In the genomic region with DNA sequence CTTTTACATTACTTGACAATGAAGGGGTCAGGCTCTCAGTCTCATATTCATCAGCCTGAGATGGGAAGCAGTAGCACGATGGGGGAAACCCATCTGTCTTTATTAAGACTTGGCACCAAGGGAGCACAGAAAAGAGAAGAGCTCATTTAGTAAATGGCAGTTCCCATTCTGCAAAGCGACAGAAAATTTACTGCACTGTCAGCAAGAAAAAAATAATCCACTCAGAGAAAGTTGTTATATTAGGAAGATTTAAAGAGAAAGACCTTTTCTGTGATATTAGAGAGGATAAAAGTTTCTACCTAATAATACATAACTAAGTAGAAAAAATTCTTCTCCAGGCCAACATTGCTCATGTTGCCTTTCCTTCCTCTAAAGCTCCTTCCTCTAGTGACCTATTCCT, we compare ENCODE assay signal across 23 cellular contexts. TPM values are rescaled to one million over a fixed set of nuclear protein-coding genes. Genes with fewer than 3 reads are reported as not detected.
DNase-seq lines count a peak whose midpoint lies in the region; ATAC-seq, FAIRE-seq and TF ChIP-seq lines count a peak whose summit lies in the region.
"Had no signal": no experiment of that assay in that cellular context is flagged by ENCODE, and none has a peak within 500 bp of the region (broad histone marks: within the 10 kb centered on the region; RNA-seq: fewer than 3 reads in every experiment).

No MANE protein-coding gene starts in this region.

- H2BK120ac ChIP-seq in IMR-90 (ENCODE audit: low read depth, low read length), result no peak overlapping the region

- H3K14ac ChIP-seq in IMR-90 (replicated peaks; ENCODE audit: low read depth, low read length), result no peak overlapping the region

- no peaks in the 10 kb centered on the region for H3K36me3 Mint-ChIP-seq in brain
- no peaks in the 10 kb centered on the region for H3K36me3 Mint-ChIP-seq in activated naive CD4-positive, alpha-beta T cell treated with anti-CD3 and anti-CD28 coated beads for 36 hours (ENCODE audit: low read depth)
- H3K36me3 Mint-ChIP-seq in CD8-positive, alpha-beta T cell, result no peaks in the 10 kb centered on the region
- H3K36me3 Mint-ChIP-seq: CD4-positive, alpha-beta memory T cell had no signal

- H3K4ac ChIP-seq in IMR-90 (ENCODE audit: low read depth, low read length), result no peak overlapping the region

- H3K27me3 Mint-ChIP-seq in brain, result no peaks in the 10 kb centered on the region
- peaks cover 4% of the 10 kb centered on the region for H3K27me3 Mint-ChIP-seq in activated naive CD4-positive, alpha-beta T cell treated with anti-CD3 and anti-CD28 coated beads for 36 hours (ENCODE audit: low read depth)
- peaks cover 6% of the 10 kb centered on the region for H3K27me3 Mint-ChIP-seq in CD8-positive, alpha-beta T cell (ENCODE audit: low read depth)

- in situ Hi-C loops in IMR-90 (cut with MboI; ENCODE audit: low sequenced_read_pairs), result no loop called here

- H2AK9ac ChIP-seq in IMR-90 (replicated peaks; ENCODE audit: low read depth, low read length, poor library complexity), result no peak overlapping the region

- H4K5ac ChIP-seq in IMR-90 (ENCODE audit: low read depth, low read length), result no peak overlapping the region

- no peak for ATAC-seq in A549
- ATAC-seq in IMR-90 (ENCODE audit: low read depth), result no peak
- ATAC-seq in CD8-positive, alpha-beta T cell, result no peak

- POLR2A ChIA-PET in A549 (lab: Yijun Ruan, JAX), result no interaction called here
- POLR2A ChIA-PET in IMR-90 (lab: Charles Lee; ENCODE audit: unreplicated experiment), result no interaction called here
- POLR2A ChIA-PET in CD8-positive, alpha-beta T cell (lab: Charles Lee), result no interaction called here

- no peaks in the 10 kb centered on the region for H3K9me1 ChIP-seq in IMR-90 (ENCODE audit: insufficient read depth, low read length)

- no peaks in the 10 kb centered on the region for H3K79me1 ChIP-seq in IMR-90 (ENCODE audit: low read depth in 1 of 2, low read length in 2 of 2)

- CTCF ChIA-PET in A549 (lab: Yijun Ruan, JAX), result interaction anchor here (0.7 kb wide), 1 partner anchor 12 kb away, joined by 4 read pairs; no protein-coding TSS in a partner anchor
- CTCF ChIA-PET in IMR-90 (lab: Yijun Ruan, JAX), result no interaction called here
- CTCF ChIA-PET in activated naive CD4-positive, alpha-beta T cell treated with anti-CD3 and anti-CD28 coated beads for 36 hours (lab: Charles Lee), result no interaction called here
- CTCF ChIA-PET in CD8-positive, alpha-beta T cell (lab: Charles Lee), result no interaction called here

- no peaks in the 10 kb centered on the region for H3K4me1 ChIP-seq in A549
- H3K4me1 ChIP-seq in IMR-90 (ENCODE audit: control insufficient read depth, insufficient read depth, low read length), result no peaks in the 10 kb centered on the region
- no peaks in the 10 kb centered on the region for H3K4me1 ChIP-seq in CD8-positive, alpha-beta T cell (ENCODE audit: insufficient read depth, low read length)

- H3K27ac ChIP-seq in A549 (no peak overlapping the region), IMR-90 (ENCODE audit: insufficient read depth, low read length) (no peak overlapping the region)
- H3K27ac ChIP-seq in CD8-positive, alpha-beta T cell (ENCODE audit: low read depth, low read length), result no peak overlapping the region
- H3K27ac ChIP-seq: 22Rv1 had no signal

- H3K4me3 ChIP-seq in A549 (no peak overlapping the region), IMR-90 (ENCODE audit: insufficient read depth, low read depth, low read length) (no peak overlapping the region)
- H3K4me3 ChIP-seq in CD8-positive, alpha-beta T cell (ENCODE audit: low read depth, low read length), result no peak overlapping the region

- no peak overlapping the region for H2BK20ac ChIP-seq in IMR-90 (ENCODE audit: low read depth, low read length)

- intact Hi-C loops in IMR-90 (cut with micrococcal nuclease), result no loop called here
- intact Hi-C loops in activated naive CD4-positive, alpha-beta T cell treated with anti-CD3 and anti-CD28 coated beads for 36 hours (cut with micrococcal nuclease), result no loop called here
- intact Hi-C loops in CD8-positive, alpha-beta T cell (cut with DNase I, micrococcal nuclease), result no loop called here

- no peaks in the 10 kb centered on the region for H3K9me3 ChIP-seq in A549
- no peaks in the 10 kb centered on the region for H3K9me3 ChIP-seq in IMR-90 (ENCODE audit: control insufficient read depth, insufficient read depth, low read length)
- no peaks in the 10 kb centered on the region for H3K9me3 ChIP-seq in CD8-positive, alpha-beta T cell (ENCODE audit: low read length)

- TF ChIP-seq RAD21 in A549 (conservative IDR thresholded peaks at IDR 0.05 in 1 of 2, IDR thresholded peaks at IDR 0.05 in 1 of 2), result no peak
- no peak for TF ChIP-seq RAD21 in IMR-90 (IDR thresholded peaks at IDR 0.05; ENCODE audit: low read length)

- H3K56ac ChIP-seq in IMR-90 (ENCODE audit: extremely low read depth, insufficient read depth, low read length), result no peak overlapping the region

- H3K9ac ChIP-seq in IMR-90 (ENCODE audit: low read depth, low read length), result no peak overlapping the region

- DNase-seq in DMS 273 (lab: John Stamatoyannopoulos, UW; ENCODE audit: unreplicated experiment) (peak; percentile 7), DMS 273 treated with DMSO at 0.1 percent for 48 hours (lab: John Stamatoyannopoulos, UW) (no peak), A549 (ENCODE audit: low read depth in 1 of 2, low spot score in 1 of 2) (no peak), IMR-90 (no peak)
- DNase-seq in stimulated activated CD4-positive, alpha-beta T cell treated with anti-CD3 and anti-CD28 coated beads, Interleukin-4, amount 100 ng/mL, for 1 hour, result no peak
- DNase-seq in activated naive CD4-positive, alpha-beta T cell treated with anti-CD3 and anti-CD28 coated beads for 36 hours, result no peak
- DNase-seq in CD8-positive, alpha-beta T cell, result no peak
- DNase-seq: ACHN; AML-193; C1 segment of cervical spinal cord; CD4-positive, alpha-beta memory T cell; DMS153; DND-41; GOT3; H7; HCEC 1CT had no signal

- TF ChIP-seq POLR2A in A549 (IDR thresholded peaks at IDR 0.05; ENCODE audit: low read length) (no peak), IMR-90 (IDR thresholded peaks at IDR 0.05; ENCODE audit: low read depth, low read length) (no peak)

- 8% methylated on average over 2 of the region's 2 CpGs for WGBS in A549 (ENCODE audit: missing lambda C conversion rate)
- no CpG with 5 or more reads among the region's 2 CpGs for WGBS in IMR-90 (ENCODE audit: extremely low coverage in 2 of 2, insufficient read length in 1 of 2), 2 experiments

- H3K4me2 ChIP-seq in A549 (no peak overlapping the region), IMR-90 (ENCODE audit: low read depth, low read length) (no peak overlapping the region)

- no peak overlapping the region for H2AFZ ChIP-seq in IMR-90 (replicated peaks; ENCODE audit: low read length, poor library complexity)

- H3K36me3 ChIP-seq in IMR-90 (ENCODE audit: control insufficient read depth, insufficient read depth, low read length), result no peaks in the 10 kb centered on the region
- no peaks in the 10 kb centered on the region for H3K36me3 ChIP-seq in CD8-positive, alpha-beta T cell (ENCODE audit: insufficient read depth, low read length)

- H4K91ac ChIP-seq in IMR-90 (ENCODE audit: insufficient read depth, low read depth, low read length), result no peak overlapping the region

- no peak for FAIRE-seq in A549 (lab: Jason Lieb, UNC)
- FAIRE-seq: A204.1, D721Med, G401.6, GM12892 had no signal

- H3K9me3 Mint-ChIP-seq in brain, result no peaks in the 10 kb centered on the region
- H3K9me3 Mint-ChIP-seq in activated naive CD4-positive, alpha-beta T cell treated with anti-CD3 and anti-CD28 coated beads for 36 hours, result no peaks in the 10 kb centered on the region
- no peaks in the 10 kb centered on the region for H3K9me3 Mint-ChIP-seq in CD8-positive, alpha-beta T cell
- H3K9me3 Mint-ChIP-seq: CD4-positive, alpha-beta memory T cell had no signal

- H3K23ac ChIP-seq in IMR-90 (ENCODE audit: low read depth, low read length), result no peak overlapping the region

- TF ChIP-seq CTCF in A549 (IDR thresholded peaks at IDR 0.05) (no peak), IMR-90 (conservative IDR thresholded peaks at IDR 0.05; ENCODE audit: low read depth, low read length) (no peak), brain (conservative IDR thresholded peaks at IDR 0.05) (no peak)
- no peak for TF ChIP-seq CTCF in CD8-positive, alpha-beta T cell (IDR thresholded peaks at IDR 0.05)

- peak overlapping the region in 3 of 5 experiments; percentile 36 to 70 (median 47) for H3K27ac Mint-ChIP-seq in brain
- H3K27ac Mint-ChIP-seq in activated naive CD4-positive, alpha-beta T cell treated with anti-CD3 and anti-CD28 coated beads for 36 hours, result no peak overlapping the region
- no peak overlapping the region for H3K27ac Mint-ChIP-seq in CD8-positive, alpha-beta T cell
- H3K27ac Mint-ChIP-seq: CD4-positive, alpha-beta memory T cell had no signal

- H3K27me3 ChIP-seq in IMR-90 (ENCODE audit: control insufficient read depth, insufficient read depth, low read length), result no peaks in the 10 kb centered on the region
- no peaks in the 10 kb centered on the region for H3K27me3 ChIP-seq in CD8-positive, alpha-beta T cell (ENCODE audit: insufficient read depth, low read length)

- no peak for TF ChIP-seq EP300 in A549 (IDR thresholded peaks at IDR 0.05)

- H3K4me1 Mint-ChIP-seq in brain, result peaks cover 15% of the 10 kb centered on the region
- H3K4me1 Mint-ChIP-seq in activated naive CD4-positive, alpha-beta T cell treated with anti-CD3 and anti-CD28 coated beads for 36 hours (ENCODE audit: low read depth), result no peaks in the 10 kb centered on the region
- H3K4me1 Mint-ChIP-seq in CD8-positive, alpha-beta T cell (ENCODE audit: low read depth), result no peaks in the 10 kb centered on the region
- H3K4me1 Mint-ChIP-seq: CD4-positive, alpha-beta memory T cell had no signal

- no TSS peak for BruUV-seq in IMR-90 (replicated peaks; lab: Mats Ljungman, UMichigan)

- H2BK5ac ChIP-seq in IMR-90 (ENCODE audit: low read depth, low read length, poor library complexity, severe bottlenecking), result no peak overlapping the region

- no peak overlapping the region for H2BK15ac ChIP-seq in IMR-90 (ENCODE audit: low read depth, low read length)

- no peak overlapping the region for H2AK5ac ChIP-seq in IMR-90 (ENCODE audit: low read depth, low read length)

- H3K18ac ChIP-seq in IMR-90 (ENCODE audit: low read depth, low read length), result no peak overlapping the region

- H3K4me3 Mint-ChIP-seq in brain, result no peak overlapping the region
- no peak overlapping the region for H3K4me3 Mint-ChIP-seq in activated naive CD4-positive, alpha-beta T cell treated with anti-CD3 and anti-CD28 coated beads for 36 hours
- H3K4me3 Mint-ChIP-seq in CD8-positive, alpha-beta T cell, result no peak overlapping the region
- H3K4me3 Mint-ChIP-seq: CD4-positive, alpha-beta memory T cell had no signal

- H4K20me1 ChIP-seq in IMR-90 (ENCODE audit: insufficient read depth, low read length), result no peaks in the 10 kb centered on the region

- no peak overlapping the region for H4K8ac ChIP-seq in IMR-90 (ENCODE audit: low read depth in 2 of 2, low read length in 2 of 2)

- dilution Hi-C loops in IMR-90 (cut with HindIII; ENCODE audit: low sequenced_read_pairs, unreplicated experiment), result no loop called here

RNA-seq across cellular contexts. Expression of a gene that starts 7.9 kb away (rescaled TPM):
- not detected in 2 replicates for polyA plus RNA-seq in A549 (2011; rRNA removed)
- not detected in 2 replicates for polyA plus RNA-seq in A549 (2012; cell fraction: cytosol; rRNA removed)
- polyA plus RNA-seq in A549 (2012; cell fraction: nucleus; rRNA removed), result not detected in 2 replicates
- not detected in 3 replicates for polyA plus RNA-seq in A549 (2017; fragmentation: RNase III; extraction: RNeasy Plus Mini Kit Qiagen cat#74134 plus additional on column Dnase treatment)
- not detected in 2 replicates for polyA minus RNA-seq in A549 (2011; rRNA and poly(A)+ RNA removed)
- total RNA-seq in IMR-90 (2012; rRNA removed), result under 0.01 TPM in 2 replicates
- polyA plus RNA-seq in IMR-90 (2012; rRNA removed), result 0.03 and 0.07 TPM in 2 replicates
- not detected in 2 replicates for polyA plus RNA-seq in IMR-90 (2012; cell fraction: cytosol; rRNA removed)
- 0.07 TPM in 1 of 2 replicates, not detected in the other for polyA plus RNA-seq in IMR-90 (2012; cell fraction: nucleus; rRNA removed; ENCODE audit: low replicate concordance)
- polyA plus RNA-seq in brain (ENCODE audit: insufficient read depth, low read depth, low replicate concordance), result not detected
- total RNA-seq in activated naive CD4-positive, alpha-beta T cell treated with anti-CD3 and anti-CD28 coated beads for 36 hours, result under 1 TPM; 0.05 to 0.25 TPM
- not detected for total RNA-seq in CD8-positive, alpha-beta T cell
- total RNA-seq: CD4-positive, alpha-beta memory T cell had no signal
- polyA plus RNA-seq: BJ; CD4-positive, alpha-beta memory T cell had no signal

Comparison
In these comparisons a context has a peak if more than half of its experiments do, and no peak if none do; other contexts are left out.
1. H3K27ac Mint-ChIP-seq: peak in brain (3 of 5); none in activated naive CD4-positive, alpha-beta T cell treated with anti-CD3 and anti-CD28 coated beads for 36 hours (single experiment) and CD8-positive, alpha-beta T cell (single experiment).